ENCODE assay signal across 1 cellular context in genomic region chr1:225834417-225835329, GRCh38.
A peak's percentile ranks its signal among the peaks of the same experiment; 100 is the strongest.
TF ChIP-seq lines count a peak whose summit lies in the region.

No MANE protein-coding gene starts in this region.

TF ChIP-seq in HEK293, 187 proteins besides CTCF, POLR2A, EP300 and RAD21 (continued from another document):
- TF ChIP-seq ZNF138 (tag by site-specific recombination; IDR thresholded peaks at IDR 0.05; ENCODE audit: borderline replicate concordance): no peak
- 0 out of 2 replicates have a peak, but pooled peaks have one; percentile 35 for TF ChIP-seq KLF16 (tag by site-specific recombination; IDR thresholded peaks at IDR 0.05)
- no peak for TF ChIP-seq ZBTB21 (tag by site-specific recombination; IDR thresholded peaks at IDR 0.05)
- no peak for TF ChIP-seq ZBTB10 (tag by site-specific recombination; IDR thresholded peaks at IDR 0.05)
- TF ChIP-seq ZNF239 (tag by site-specific recombination; IDR thresholded peaks at IDR 0.05): no peak
- no peak for TF ChIP-seq ZNF394 (tag by site-specific recombination; IDR thresholded peaks at IDR 0.05; ENCODE audit: borderline replicate concordance)
- TF ChIP-seq GLIS1 (tag by site-specific recombination; IDR thresholded peaks at IDR 0.05): no peak
- TF ChIP-seq GFI1B (tag by site-specific recombination; IDR thresholded peaks at IDR 0.05): peak; percentile 90
- no peak for TF ChIP-seq ZNF114 (tag by site-specific recombination; IDR thresholded peaks at IDR 0.05)
- no peak for TF ChIP-seq ZNF48 (tag by site-specific recombination; IDR thresholded peaks at IDR 0.05)
- peak; percentile 87 for TF ChIP-seq ZNF600 (tag by site-specific recombination; IDR thresholded peaks at IDR 0.05)
- no peak for TF ChIP-seq ZNF785 (tag by site-specific recombination; IDR thresholded peaks at IDR 0.05)
- TF ChIP-seq ZNF280D (tag by site-specific recombination; IDR thresholded peaks at IDR 0.05): 0 out of 2 replicates have a peak, but pooled peaks have one; percentile 39
- no peak for TF ChIP-seq MYNN (tag by site-specific recombination; IDR thresholded peaks at IDR 0.05; ENCODE audit: borderline replicate concordance)
- no peak for TF ChIP-seq MEIS1 (CRISPR knock-in tag; IDR thresholded peaks at IDR 0.05; ENCODE audit: borderline replicate concordance)
- no peak for TF ChIP-seq ZNF140 (tag by site-specific recombination; IDR thresholded peaks at IDR 0.05)
- peak; percentile 95 for TF ChIP-seq PRDM6 (tag by site-specific recombination; IDR thresholded peaks at IDR 0.05)
- no peak for TF ChIP-seq ZNF37A (tag by site-specific recombination; IDR thresholded peaks at IDR 0.05)
